12 cellular contexts compared by ENCODE assay signal in the genomic region with DNA sequence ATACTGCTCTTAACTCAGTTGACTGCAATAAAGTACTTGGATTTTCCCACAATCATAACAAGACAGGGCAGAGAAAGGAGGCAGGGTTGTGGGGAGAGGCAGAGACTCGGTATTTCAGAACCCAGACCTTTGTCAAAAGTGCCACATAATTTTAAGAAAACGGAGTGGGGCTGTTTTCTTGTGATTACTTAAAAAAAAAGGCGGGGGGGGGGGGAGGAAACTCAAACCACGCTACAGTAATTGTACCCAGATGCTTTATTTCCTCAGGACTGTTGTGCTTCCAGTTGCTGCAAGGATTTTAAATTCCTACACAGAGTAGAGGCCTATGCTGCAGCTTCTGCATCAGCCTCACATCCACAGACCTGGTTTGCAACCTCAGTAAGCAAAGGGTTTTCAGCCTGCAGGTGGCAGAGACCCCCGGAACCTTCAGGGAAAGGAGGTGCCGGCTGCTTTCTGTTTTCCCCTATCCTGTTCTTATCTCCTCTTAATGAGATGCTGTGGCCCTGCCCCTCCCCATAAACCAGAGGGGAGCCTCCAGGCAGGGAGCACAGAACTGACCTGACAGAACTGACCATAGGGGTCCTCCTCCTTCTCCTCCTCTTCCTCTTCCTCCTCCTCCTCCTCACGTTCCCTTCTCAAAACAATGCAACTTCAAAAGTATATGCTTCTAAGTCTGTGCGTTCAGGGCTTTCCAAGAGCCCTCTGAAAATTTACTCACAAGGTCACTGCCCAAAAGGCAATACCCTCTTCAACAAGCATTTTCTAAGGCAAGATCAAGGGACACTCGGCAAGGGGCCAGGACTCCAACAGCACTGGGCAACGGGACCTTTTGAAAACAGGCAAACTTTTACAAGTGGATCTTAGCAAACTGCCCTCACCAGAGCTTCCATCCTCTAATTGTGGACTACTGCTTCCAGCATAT. TPM values are rescaled to one million over a fixed set of nuclear protein-coding genes. Genes with fewer than 3 reads are reported as not detected.
A peak's percentile ranks its signal among the peaks of the same experiment; 100 is the strongest.
DNase-seq lines count a peak whose midpoint lies in the region; ATAC-seq lines count a peak whose summit lies in the region.
"Had no signal": no experiment of that assay in that cellular context is flagged by ENCODE, and none has a peak within 500 bp of the region (broad histone marks: within the 10 kb centered on the region; RNA-seq: fewer than 3 reads in every experiment).

No MANE protein-coding gene starts in this region.

- DNase-seq in activated T-cell treated with anti-CD3 and anti-CD28 coated beads, Interleukin-2, amount 50 U/mL, for 4 hours: no peak
- DNase-seq in activated T-cell treated with anti-CD3 and anti-CD28 coated beads, Interleukin-2, amount 50 U/mL, for 1 hour: no peak
- DNase-seq in T-helper 2 cell treated with Interferon-gamma antibody and Interleukin-4, amounts not matched to agents 5 μg/mL and 100 μg/mL, for 36 hours (ENCODE audit: low spot score): peak; percentile 20
- DNase-seq in COLO668 (lab: John Stamatoyannopoulos, UW; ENCODE audit: unreplicated experiment) (no peak), HK-2 (ENCODE audit: unreplicated experiment) (no peak)
- DNase-seq: aorta, erythroblast had no signal

- no peaks in the 10 kb centered on the region for H3K9me3 ChIP-seq in iPS-18c (ENCODE audit: control insufficient read depth, insufficient read depth, low read length)
- H3K9me3 ChIP-seq: prostate gland had no signal

- peaks cover 40% of the 10 kb centered on the region for H3K4me1 Mint-ChIP-seq in activated T-cell treated with anti-CD3 and anti-CD28 coated beads, Interleukin-2, amount 50 U/mL, for 4 hours (ENCODE audit: low read depth)
- peaks cover 19% of the 10 kb centered on the region for H3K4me1 Mint-ChIP-seq in T-helper 2 cell treated with Interferon-gamma antibody and Interleukin-4, amounts not matched to agents 5 μg/mL and 100 μg/mL, for 36 hours (ENCODE audit: low read depth)

- peaks cover 6% of the 10 kb centered on the region for H3K36me3 ChIP-seq in rectal smooth muscle tissue (ENCODE audit: control insufficient read depth, insufficient read depth, low read length)

- H3K4me3 Mint-ChIP-seq in activated T-cell treated with anti-CD3 and anti-CD28 coated beads, Interleukin-2, amount 50 U/mL, for 4 hours: peak overlapping the region; percentile 75
- H3K4me3 Mint-ChIP-seq in T-helper 2 cell treated with Interferon-gamma antibody and Interleukin-4, amounts not matched to agents 5 μg/mL and 100 μg/mL, for 36 hours: peak overlapping the region; percentile 47

- peak overlapping the region; percentile 2; the same call in 1 of the 2 replicates for H3K4me3 ChIP-seq in iPS-18c (ENCODE audit: insufficient read depth, low read depth, low read length)
- no peak overlapping the region for H3K4me3 ChIP-seq in rectal smooth muscle tissue (ENCODE audit: low read length)
- H3K4me3 ChIP-seq: prostate gland had no signal

- H3K27ac ChIP-seq in rectal smooth muscle tissue (ENCODE audit: low read depth, low read length): peak overlapping the region; percentile 60
- H3K27ac ChIP-seq: KMS-11 had no signal

- H3K27me3 ChIP-seq in rectal smooth muscle tissue (ENCODE audit: control insufficient read depth, insufficient read depth, low read length): no peaks in the 10 kb centered on the region

- no peaks in the 10 kb centered on the region for H3K9me3 Mint-ChIP-seq in activated T-cell treated with anti-CD3 and anti-CD28 coated beads, Interleukin-2, amount 50 U/mL, for 4 hours
- H3K9me3 Mint-ChIP-seq in T-helper 2 cell treated with Interferon-gamma antibody and Interleukin-4, amounts not matched to agents 5 μg/mL and 100 μg/mL, for 36 hours: no peaks in the 10 kb centered on the region

- peaks cover 7% of the 10 kb centered on the region for H3K4me1 ChIP-seq in rectal smooth muscle tissue (ENCODE audit: control insufficient read depth, insufficient read depth, low read length)

- H3K27me3 Mint-ChIP-seq in activated T-cell treated with anti-CD3 and anti-CD28 coated beads, Interleukin-2, amount 50 U/mL, for 4 hours (ENCODE audit: low read depth): no peaks in the 10 kb centered on the region
- H3K27me3 Mint-ChIP-seq in T-helper 2 cell treated with Interferon-gamma antibody and Interleukin-4, amounts not matched to agents 5 μg/mL and 100 μg/mL, for 36 hours (ENCODE audit: low read depth): peaks cover 21% of the 10 kb centered on the region

- H3K9ac ChIP-seq in rectal smooth muscle tissue (ENCODE audit: low read length): no peak overlapping the region
- H3K9ac ChIP-seq: KMS-11 had no signal

- H3K36me3 Mint-ChIP-seq in activated T-cell treated with anti-CD3 and anti-CD28 coated beads, Interleukin-2, amount 50 U/mL, for 4 hours (ENCODE audit: insufficient read depth): peaks cover 18% of the 10 kb centered on the region
- peaks cover 17% of the 10 kb centered on the region for H3K36me3 Mint-ChIP-seq in T-helper 2 cell treated with Interferon-gamma antibody and Interleukin-4, amounts not matched to agents 5 μg/mL and 100 μg/mL, for 36 hours (ENCODE audit: low read depth)

- H3K27ac Mint-ChIP-seq in T-helper 2 cell treated with Interferon-gamma antibody and Interleukin-4, amounts not matched to agents 5 μg/mL and 100 μg/mL, for 36 hours: peak overlapping the region; percentile 1

- ATAC-seq in activated T-cell treated with anti-CD3 and anti-CD28 coated beads, Interleukin-2, amount 50 U/mL, for 4 hours: peak; percentile 55 to 56
- no peak for ATAC-seq in GM18868 (IDR thresholded peaks at IDR 0.05; ENCODE audit: unreplicated experiment)

RNA-seq across cellular contexts. Expression of a gene that starts 7.5 kb away (rescaled TPM):
- total RNA-seq in activated T-cell treated with anti-CD3 and anti-CD28 coated beads, Interleukin-2, amount 50 U/mL, for 4 hours: 10 to 100 TPM in 2 of 3 donors, 1 to 10 TPM in 1; 8.4 to 13.4 (median 11.9) TPM
